Comparison of ENCODE assay signal across 8 cellular contexts in genomic region chr5:112860929-112861637, GRCh38. TPM values are rescaled to one million over a fixed set of nuclear protein-coding genes. Genes with fewer than 3 reads are reported as not detected.
A peak's percentile ranks its signal among the peaks of the same experiment; 100 is the strongest.
DNase-seq lines count a peak whose midpoint lies in the region; ATAC-seq and TF ChIP-seq lines count a peak whose summit lies in the region.

Gene SRP19, plus strand, starts transcription at chr5:112861287. Its CDS starts 90 bp downstream, at chr5:112861377.

- no peaks in the 10 kb centered on the region for H3K36me3 ChIP-seq in breast epithelium
- peaks cover 38% of the 10 kb centered on the region for H3K36me3 ChIP-seq in iPS-20b (ENCODE audit: insufficient read depth, low read depth, low read length)

- H3K9me3 ChIP-seq in breast epithelium, result no peaks in the 10 kb centered on the region
- no peaks in the 10 kb centered on the region for H3K9me3 ChIP-seq in iPS-20b (ENCODE audit: insufficient read depth, low read depth, low read length)

- TF ChIP-seq CTCF in VCaP (conservative IDR thresholded peaks at IDR 0.05) (no peak), breast epithelium (IDR thresholded peaks at IDR 0.05) (no peak)

- ATAC-seq in GM18870 (IDR thresholded peaks at IDR 0.05; ENCODE audit: unreplicated experiment) (peak; percentile 95), HG03135 (IDR thresholded peaks at IDR 0.05; ENCODE audit: unreplicated experiment) (peak; percentile 97)

- DNase-seq in ACHN (peak; percentile 97), NCI-H2196 treated with DMSO at 0.1 percent for 48 hours (lab: John Stamatoyannopoulos, UW; ENCODE audit: unreplicated experiment) (peak; percentile 92), breast epithelium (ENCODE audit: low spot score in 2 of 2) (peak; percentile 91 to 93)

- peak; percentile 64 for TF ChIP-seq POLR2A in breast epithelium (IDR thresholded peaks at IDR 0.05)

- peak within 1 kb of the TSS; percentile 74 for H3K27ac ChIP-seq in VCaP
- H3K27ac ChIP-seq in breast epithelium, result peak within 1 kb of the TSS; percentile 85 to 91
- peak within 1 kb of the TSS; percentile 44 for H3K27ac ChIP-seq in iPS-20b (ENCODE audit: low read length)
- H3K27ac ChIP-seq in skin epidermis, result peak within 1 kb of the TSS; percentile 58 to 94 (median 88)

- in situ Hi-C loops in ACHN (cut with HindIII; ENCODE audit: low pct_ligation_motif_present, low pct_unique_long_range_greater_than_20kb, low sequenced_read_pairs), result no loop called here

- peaks cover 0 to 5% of the 10 kb centered on the region in 2 donors for H3K4me1 ChIP-seq in breast epithelium
- H3K4me1 ChIP-seq in iPS-20b (ENCODE audit: insufficient read depth, low read length), result no peaks in the 10 kb centered on the region

- intact Hi-C loops in breast epithelium (cut with DNase I; ENCODE audit: low total_unique reads), result no loop called here

- no peaks in the 10 kb centered on the region for H3K27me3 ChIP-seq in breast epithelium
- peaks cover 13% of the 10 kb centered on the region; the same call in 1 of the 2 replicates for H3K27me3 ChIP-seq in iPS-20b (ENCODE audit: insufficient read depth, low read length)

- peak within 1 kb of the TSS; percentile 87 for H3K9ac ChIP-seq in iPS-20b (ENCODE audit: low read depth, low read length)

- H3K4me3 ChIP-seq in breast epithelium, result peak within 1 kb of the TSS; percentile 82 to 85 (median 85)
- H3K4me3 ChIP-seq in iPS-20b (ENCODE audit: low read length), result peak within 1 kb of the TSS; percentile 89
- peak within 1 kb of the TSS; percentile 56 to 81 (median 69) for H3K4me3 ChIP-seq in skin epidermis

RNA-seq across cellular contexts. Expression of gene SRP19, which starts in this region (rescaled TPM):
- 10 to 100 TPM; 33.0 to 73.5 (median 69.2) TPM for total RNA-seq in breast epithelium

Comparison
In these comparisons a context has a peak if more than half of its experiments do, and no peak if none do; other contexts are left out.
1. Peak in every context shown above with its lines: DNase-seq, ATAC-seq, H3K4me3 ChIP-seq and H3K27ac ChIP-seq.